In the genomic region with DNA sequence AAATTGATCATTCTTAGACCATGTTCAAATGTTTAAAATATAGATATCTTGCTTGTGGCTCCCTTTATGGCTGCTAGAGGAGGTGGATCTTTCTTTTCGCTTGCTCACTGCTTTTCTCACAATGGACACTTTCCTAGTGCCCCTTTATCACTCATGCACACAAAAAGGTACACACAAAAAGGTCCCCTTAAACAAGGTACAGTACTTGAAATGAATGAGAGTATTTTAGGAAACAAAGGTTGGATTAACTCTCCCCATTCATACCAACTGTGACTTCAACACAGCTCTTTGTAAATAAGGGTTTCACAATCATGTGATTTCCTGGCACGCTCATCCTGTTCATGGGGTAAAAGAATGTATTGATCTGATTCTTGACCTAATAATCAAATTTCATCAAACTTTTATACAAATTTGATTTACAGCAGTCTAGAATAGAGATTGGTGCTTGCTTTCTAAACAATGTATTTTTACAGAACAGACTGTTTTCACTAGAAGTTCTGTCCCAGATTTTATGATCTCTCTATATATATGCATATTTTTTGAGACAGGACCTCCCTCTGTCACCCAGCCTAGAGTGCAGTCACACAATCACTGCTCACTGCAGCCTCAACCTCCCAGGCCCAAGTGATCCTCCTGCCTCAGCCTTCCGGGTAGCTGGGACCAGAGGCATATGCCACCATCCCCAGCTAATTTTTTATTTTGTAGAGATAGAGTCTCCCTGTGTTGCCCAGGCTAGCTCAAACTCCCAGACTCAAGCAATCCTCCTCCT, we compare ENCODE assay signal across 1 cellular context.
TF ChIP-seq lines count a peak whose summit lies in the region.

No MANE protein-coding gene starts in this region.

TF ChIP-seq in GM23338, 12 proteins besides CTCF, POLR2A, EP300 and RAD21 (continued from another document):
- TF ChIP-seq, protein P1, sequence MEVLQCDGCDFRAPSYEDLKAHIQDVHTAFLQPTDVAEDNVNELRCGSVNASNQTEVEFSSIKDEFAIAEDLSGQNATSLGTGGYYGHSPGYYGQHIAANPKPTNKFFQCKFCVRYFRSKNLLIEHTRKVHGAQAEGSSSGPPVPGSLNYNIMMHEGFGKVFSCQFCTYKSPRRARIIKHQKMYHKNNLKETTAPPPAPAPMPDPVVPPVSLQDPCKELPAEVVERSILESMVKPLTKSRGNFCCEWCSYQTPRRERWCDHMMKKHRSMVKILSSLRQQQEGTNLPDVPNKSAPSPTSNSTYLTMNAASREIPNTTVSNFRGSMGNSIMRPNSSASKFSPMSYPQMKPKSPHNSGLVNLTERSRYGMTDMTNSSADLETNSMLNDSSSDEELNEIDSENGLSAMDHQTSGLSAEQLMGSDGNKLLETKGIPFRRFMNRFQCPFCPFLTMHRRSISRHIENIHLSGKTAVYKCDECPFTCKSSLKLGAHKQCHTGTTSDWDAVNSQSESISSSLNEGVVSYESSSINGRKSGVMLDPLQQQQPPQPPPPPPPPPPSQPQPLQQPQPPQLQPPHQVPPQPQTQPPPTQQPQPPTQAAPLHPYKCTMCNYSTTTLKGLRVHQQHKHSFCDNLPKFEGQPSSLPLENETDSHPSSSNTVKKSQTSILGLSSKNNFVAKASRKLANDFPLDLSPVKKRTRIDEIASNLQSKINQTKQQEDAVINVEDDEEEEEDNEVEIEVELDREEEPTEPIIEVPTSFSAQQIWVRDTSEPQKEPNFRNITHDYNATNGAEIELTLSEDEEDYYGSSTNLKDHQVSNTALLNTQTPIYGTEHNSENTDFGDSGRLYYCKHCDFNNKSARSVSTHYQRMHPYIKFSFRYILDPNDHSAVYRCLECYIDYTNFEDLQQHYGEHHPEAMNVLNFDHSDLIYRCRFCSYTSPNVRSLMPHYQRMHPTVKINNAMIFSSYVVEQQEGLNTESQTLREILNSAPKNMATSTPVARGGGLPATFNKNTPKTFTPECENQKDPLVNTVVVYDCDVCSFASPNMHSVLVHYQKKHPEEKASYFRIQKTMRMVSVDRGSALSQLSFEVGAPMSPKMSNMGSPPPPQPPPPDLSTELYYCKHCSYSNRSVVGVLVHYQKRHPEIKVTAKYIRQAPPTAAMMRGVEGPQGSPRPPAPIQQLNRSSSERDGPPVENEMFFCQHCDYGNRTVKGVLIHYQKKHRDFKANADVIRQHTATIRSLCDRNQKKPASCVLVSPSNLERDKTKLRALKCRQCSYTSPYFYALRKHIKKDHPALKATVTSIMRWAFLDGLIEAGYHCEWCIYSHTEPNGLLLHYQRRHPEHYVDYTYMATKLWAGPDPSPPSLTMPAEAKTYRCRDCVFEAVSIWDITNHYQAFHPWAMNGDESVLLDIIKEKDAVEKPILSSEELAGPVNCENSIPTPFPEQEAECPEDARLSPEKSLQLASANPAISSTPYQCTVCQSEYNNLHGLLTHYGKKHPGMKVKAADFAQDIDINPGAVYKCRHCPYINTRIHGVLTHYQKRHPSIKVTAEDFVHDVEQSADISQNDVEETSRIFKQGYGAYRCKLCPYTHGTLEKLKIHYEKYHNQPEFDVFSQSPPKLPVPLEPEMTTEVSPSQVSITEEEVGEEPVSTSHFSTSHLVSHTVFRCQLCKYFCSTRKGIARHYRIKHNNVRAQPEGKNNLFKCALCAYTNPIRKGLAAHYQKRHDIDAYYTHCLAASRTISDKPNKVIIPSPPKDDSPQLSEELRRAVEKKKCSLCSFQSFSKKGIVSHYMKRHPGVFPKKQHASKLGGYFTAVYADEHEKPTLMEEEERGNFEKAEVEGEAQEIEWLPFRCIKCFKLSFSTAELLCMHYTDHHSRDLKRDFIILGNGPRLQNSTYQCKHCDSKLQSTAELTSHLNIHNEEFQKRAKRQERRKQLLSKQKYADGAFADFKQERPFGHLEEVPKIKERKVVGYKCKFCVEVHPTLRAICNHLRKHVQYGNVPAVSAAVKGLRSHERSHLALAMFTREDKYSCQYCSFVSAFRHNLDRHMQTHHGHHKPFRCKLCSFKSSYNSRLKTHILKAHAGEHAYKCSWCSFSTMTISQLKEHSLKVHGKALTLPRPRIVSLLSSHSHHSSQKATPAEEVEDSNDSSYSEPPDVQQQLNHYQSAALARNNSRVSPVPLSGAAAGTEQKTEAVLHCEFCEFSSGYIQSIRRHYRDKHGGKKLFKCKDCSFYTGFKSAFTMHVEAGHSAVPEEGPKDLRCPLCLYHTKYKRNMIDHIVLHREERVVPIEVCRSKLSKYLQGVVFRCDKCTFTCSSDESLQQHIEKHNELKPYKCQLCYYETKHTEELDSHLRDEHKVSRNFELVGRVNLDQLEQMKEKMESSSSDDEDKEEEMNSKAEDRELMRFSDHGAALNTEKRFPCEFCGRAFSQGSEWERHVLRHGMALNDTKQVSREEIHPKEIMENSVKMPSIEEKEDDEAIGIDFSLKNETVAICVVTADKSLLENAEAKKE (CRISPR knock-in tag; IDR thresholded peaks at IDR 0.05), result no peak
- TF ChIP-seq EZH2phosphoT487 (IDR thresholded peaks at IDR 0.05; ENCODE audit: unreplicated experiment) (no peak), POLR2AphosphoS5 (IDR thresholded peaks at IDR 0.05; ENCODE audit: low read depth) (no peak), NANOG (IDR thresholded peaks at IDR 0.05; ENCODE audit: borderline replicate concordance) (no peak)
- TF ChIP-seq, protein P2, sequence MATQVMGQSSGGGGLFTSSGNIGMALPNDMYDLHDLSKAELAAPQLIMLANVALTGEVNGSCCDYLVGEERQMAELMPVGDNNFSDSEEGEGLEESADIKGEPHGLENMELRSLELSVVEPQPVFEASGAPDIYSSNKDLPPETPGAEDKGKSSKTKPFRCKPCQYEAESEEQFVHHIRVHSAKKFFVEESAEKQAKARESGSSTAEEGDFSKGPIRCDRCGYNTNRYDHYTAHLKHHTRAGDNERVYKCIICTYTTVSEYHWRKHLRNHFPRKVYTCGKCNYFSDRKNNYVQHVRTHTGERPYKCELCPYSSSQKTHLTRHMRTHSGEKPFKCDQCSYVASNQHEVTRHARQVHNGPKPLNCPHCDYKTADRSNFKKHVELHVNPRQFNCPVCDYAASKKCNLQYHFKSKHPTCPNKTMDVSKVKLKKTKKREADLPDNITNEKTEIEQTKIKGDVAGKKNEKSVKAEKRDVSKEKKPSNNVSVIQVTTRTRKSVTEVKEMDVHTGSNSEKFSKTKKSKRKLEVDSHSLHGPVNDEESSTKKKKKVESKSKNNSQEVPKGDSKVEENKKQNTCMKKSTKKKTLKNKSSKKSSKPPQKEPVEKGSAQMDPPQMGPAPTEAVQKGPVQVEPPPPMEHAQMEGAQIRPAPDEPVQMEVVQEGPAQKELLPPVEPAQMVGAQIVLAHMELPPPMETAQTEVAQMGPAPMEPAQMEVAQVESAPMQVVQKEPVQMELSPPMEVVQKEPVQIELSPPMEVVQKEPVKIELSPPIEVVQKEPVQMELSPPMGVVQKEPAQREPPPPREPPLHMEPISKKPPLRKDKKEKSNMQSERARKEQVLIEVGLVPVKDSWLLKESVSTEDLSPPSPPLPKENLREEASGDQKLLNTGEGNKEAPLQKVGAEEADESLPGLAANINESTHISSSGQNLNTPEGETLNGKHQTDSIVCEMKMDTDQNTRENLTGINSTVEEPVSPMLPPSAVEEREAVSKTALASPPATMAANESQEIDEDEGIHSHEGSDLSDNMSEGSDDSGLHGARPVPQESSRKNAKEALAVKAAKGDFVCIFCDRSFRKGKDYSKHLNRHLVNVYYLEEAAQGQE (IDR thresholded peaks at IDR 0.05; ENCODE audit: unreplicated experiment), result no peak
TF ChIP-seq in GM23338: peak in this region for 0.
